Comparison of ENCODE assay signal across 23 cellular contexts in genomic region chr6:47149554-47149953, GRCh38.
"Had no signal": no experiment of that assay in that cellular context is flagged by ENCODE, and none has a peak within 500 bp of the region (broad histone marks: within the 10 kb centered on the region; RNA-seq: fewer than 3 reads in every experiment).

No MANE protein-coding gene starts in this region.

- H3K27me3 ChIP-seq: Peyer's patch, SJCRH30 had no signal

- ATAC-seq: PC-3, Right ventricle myocardium inferior, SK-N-SH treated with all-trans-retinoic acid at 6 μM for 48 hours had no signal

- H3K4me1 ChIP-seq: Peyer's patch had no signal

- H3K9me3 ChIP-seq: Peyer's patch, SJCRH30 had no signal

- H3K27ac ChIP-seq: HL-60, KMS-11, Peyer's patch, SJCRH30 had no signal

- FAIRE-seq: HTR-8/SVneo had no signal

- DNase-seq: Kasumi-1, MM.1S, NCI-H1092 treated with DMSO at 0.1 percent for 48 hours, NCI-H1436, NCI-H187, NCI-H2029, NCI-H2081 treated with DMSO at 0.1 percent for 48 hours, NCI-H2171, NCI-H226, NCI-H446, NCI-H510A, NCI-H524 treated with DMSO at 0.1 percent for 48 hours, NCI-H69, NCI-H774, PC-3, Peyer's patch, SHP77 treated with DMSO at 0.1 percent for 48 hours, SJCRH30 had no signal

- H3K36me3 ChIP-seq: Peyer's patch, SJCRH30 had no signal

- H3K4me2 ChIP-seq: KMS-11 had no signal

- H3K9ac ChIP-seq: KMS-11 had no signal

- H3K4me3 ChIP-seq: Peyer's patch, SJCRH30 had no signal
